ENCODE assay signal across 7 cellular contexts in the genomic region with DNA sequence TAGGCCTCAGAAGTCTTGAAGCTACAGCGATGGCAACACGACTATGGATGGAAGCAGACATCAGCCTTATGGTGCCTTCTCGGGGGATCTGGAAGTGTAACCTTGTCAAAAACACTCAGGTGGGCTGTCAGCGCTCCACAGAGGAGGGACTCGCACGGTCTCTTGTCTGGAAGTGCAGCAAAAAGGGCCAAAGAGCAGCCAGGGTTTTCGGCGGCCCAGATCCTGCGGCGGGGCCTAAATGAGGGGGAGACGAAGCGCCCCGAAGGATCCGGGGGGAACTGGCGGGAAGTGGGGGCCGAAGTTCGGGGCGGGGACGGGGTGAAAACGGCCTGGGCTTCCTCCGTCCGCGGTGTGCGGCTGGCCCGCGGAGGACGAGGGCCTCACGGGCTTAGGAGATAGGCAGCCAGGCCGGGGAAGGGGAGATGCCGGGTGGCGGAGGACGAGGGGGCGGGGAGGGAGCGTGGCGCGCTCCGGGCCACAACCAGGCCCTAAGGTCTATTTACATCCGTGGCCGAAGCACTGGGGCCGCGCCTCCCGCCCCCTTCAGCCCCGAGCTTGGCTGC. TPM values are rescaled to one million over a fixed set of nuclear protein-coding genes. Genes with fewer than 3 reads are reported as not detected.
DNase-seq lines count a peak whose midpoint lies in the region; ATAC-seq, FAIRE-seq and TF ChIP-seq lines count a peak whose summit lies in the region.

No MANE protein-coding gene starts in this region.

- H3K4me1 ChIP-seq in GM23248 (ENCODE audit: insufficient read depth) = peaks cover 26% of the 10 kb centered on the region; the same call in 1 of the 2 replicates
- H3K4me1 ChIP-seq in OCI-LY7 (ENCODE audit: insufficient read depth, low read length, poor library complexity, severe bottlenecking) = peaks cover 47% of the 10 kb centered on the region
- peaks cover 16 to 27% (median 20%) of the 10 kb centered on the region in 3 donors for H3K4me1 ChIP-seq in pancreas

- no peaks in the 10 kb centered on the region for H3K9me3 ChIP-seq in GM23248 (ENCODE audit: low read depth)
- no peaks in the 10 kb centered on the region for H3K9me3 ChIP-seq in OCI-LY7 (ENCODE audit: low read length)
- no peaks in the 10 kb centered on the region for H3K9me3 ChIP-seq in pancreas

- peak overlapping the region; percentile 67 for H2AFZ ChIP-seq in GM23248
- no peak overlapping the region for H2AFZ ChIP-seq in OCI-LY7 (ENCODE audit: low read length)

- H4K20me1 ChIP-seq in GM23248 (ENCODE audit: insufficient read depth) (peaks cover 6% of the 10 kb centered on the region; the same call in 1 of the 2 replicates), OCI-LY7 (ENCODE audit: insufficient read depth, low read length) (peaks cover 28% of the 10 kb centered on the region; the same call in 1 of the 2 replicates)

- H3K27ac ChIP-seq in GM23248 (peak overlapping the region; percentile 39), OCI-LY7 (ENCODE audit: low read depth, low read length, poor library complexity, severe bottlenecking) (peak overlapping the region; percentile 73), pancreas (peak overlapping the region; percentile 57 to 90 (median 77))

- peak overlapping the region; percentile 98 for H3K4me2 ChIP-seq in GM23248 (ENCODE audit: unreplicated experiment)
- H3K4me2 ChIP-seq in OCI-LY7 (ENCODE audit: low read length) = peak overlapping the region; percentile 97

- POLR2A ChIA-PET in OCI-LY7 (lab: Charles Lee) = interaction anchor here (1.8 to 2.7 kb wide), 2 partner anchors 9 to 149 kb away, joined by 6 to 11 read pairs; no protein-coding TSS in a partner anchor

- in situ Hi-C loops in GM23248 (cut with MboI) = no loop called here

- no peaks in the 10 kb centered on the region for H3F3A ChIP-seq in GM23248 (ENCODE audit: insufficient read depth)

- peak in 3 of 4 donors; percentile 21 to 37 (median 25) for ATAC-seq in pancreas
- no peak for ATAC-seq in GM19452 (IDR thresholded peaks at IDR 0.05; ENCODE audit: unreplicated experiment)

- DNase-seq in GM23248 = peak; percentile 19
- DNase-seq in OCI-LY7 (ENCODE audit: low spot score) = peak; percentile 26
- no peak for DNase-seq in epithelial cell of esophagus (ENCODE audit: low read depth)
- peak in 1 of 6 donors; percentile 55 for DNase-seq in pancreas
- no peak for DNase-seq in putamen (ENCODE audit: low spot score)
- DNase-seq in NCI-H1930 (lab: John Stamatoyannopoulos, UW) = no peak

- intact Hi-C loops in OCI-LY7 (cut with micrococcal nuclease; ENCODE audit: unreplicated experiment) (loop anchor here (10.0 kb wide), 1 partner anchor 353 kb away; a partner anchor contains a TSS), pancreas (cut with DNase I) (no loop called here)

- no peaks in the 10 kb centered on the region for H3K9me2 ChIP-seq in GM23248 (ENCODE audit: insufficient read depth)
- H3K9me2 ChIP-seq in OCI-LY7 (ENCODE audit: insufficient read depth, low read length) = no peaks in the 10 kb centered on the region

- H3K4me3 ChIP-seq in GM23248 (peak overlapping the region; percentile 78), OCI-LY7 (ENCODE audit: low read depth, low read length, poor library complexity, severe bottlenecking) (peak overlapping the region; percentile 97), epithelial cell of esophagus (ENCODE audit: low read length) (peak overlapping the region; percentile 86), pancreas (peak overlapping the region; percentile 92 to 99 (median 98))

- WGBS in GM23248 (ENCODE audit: low coverage in 1 of 2, low lambda C conversion rate in 2 of 2, missing lambda C conversion rate in 2 of 2), 2 experiments = 1 to 2% methylated on average over 15 to 32 of the region's 43 CpGs
- 1% methylated on average over 43 of the region's 43 CpGs for WGBS in pancreas, 2 donors

- H3K79me2 ChIP-seq in GM23248 (ENCODE audit: insufficient read depth) (peaks cover 76% of the 10 kb centered on the region), OCI-LY7 (ENCODE audit: insufficient read depth, low read depth, low read length) (peaks cover 81% of the 10 kb centered on the region)

- TF ChIP-seq CTCF in OCI-LY7 (conservative IDR thresholded peaks at IDR 0.05; ENCODE audit: low read length) (no peak), epithelial cell of esophagus (IDR thresholded peaks at IDR 0.05; ENCODE audit: insufficient read depth, low read depth, low read length, missing control alignments) (no peak), pancreas (IDR thresholded peaks at IDR 0.05) (no peak)

- BruUV-seq in OCI-LY7 (replicated peaks; lab: Mats Ljungman, UMichigan) = no TSS peak

- H3K36me3 ChIP-seq in GM23248 (ENCODE audit: low read depth) (no peaks in the 10 kb centered on the region), OCI-LY7 (ENCODE audit: insufficient read depth, low read length) (peaks cover 65% of the 10 kb centered on the region), pancreas (no peaks in the 10 kb centered on the region)

- H3K27me3 ChIP-seq in GM23248 (replicated peaks; ENCODE audit: insufficient read depth) (no peaks in the 10 kb centered on the region), pancreas (no peaks in the 10 kb centered on the region)

- no peak for FAIRE-seq in pancreas (lab: Jason Lieb, UNC)

- H3K9ac ChIP-seq in GM23248 = peak overlapping the region; percentile 89

- CTCF ChIA-PET in OCI-LY7 (lab: Charles Lee; ENCODE audit: unreplicated experiment) = no interaction called here

RNA-seq across cellular contexts. Expression of a gene that starts 0.6 kb away (rescaled TPM):
- 41.8 and 53.5 TPM in 2 replicates for total RNA-seq in GM23248 (2014; rRNA removed; shearing (Covaris generic))
- polyA plus RNA-seq in GM23248 (2016; fragmentation: Nextera tagmentation; extraction: Ambion mirVana) (50.0 and 51.7 TPM in 2 replicates), pancreas (10 to 100 TPM; 29.1 to 39.9 TPM)
- 63.7 and 74.3 TPM in 2 replicates for total RNA-seq in OCI-LY7 (2014; rRNA removed; shearing (Covaris generic))
- total RNA-seq in OCI-LY7 (2022) (90.2 and 99.9 TPM in 2 replicates), pancreas (10 to 100 TPM; 27.6 to 42.2 (median 34.7) TPM)

Comparison
In these comparisons a context has a peak if more than half of its experiments do, and no peak if none do; other contexts are left out.
1. DNase-seq: peak in GM23248 (single experiment) and OCI-LY7 (single experiment); none in epithelial cell of esophagus (single experiment), putamen (single experiment) and NCI-H1930 (0 of 2).
2. Peak in every context shown above with its lines, with median percentiles within 50 percentile points of each other: H3K27ac ChIP-seq and H3K4me3 ChIP-seq.